ENCODE assay signal across 9 cellular contexts in the genomic region with DNA sequence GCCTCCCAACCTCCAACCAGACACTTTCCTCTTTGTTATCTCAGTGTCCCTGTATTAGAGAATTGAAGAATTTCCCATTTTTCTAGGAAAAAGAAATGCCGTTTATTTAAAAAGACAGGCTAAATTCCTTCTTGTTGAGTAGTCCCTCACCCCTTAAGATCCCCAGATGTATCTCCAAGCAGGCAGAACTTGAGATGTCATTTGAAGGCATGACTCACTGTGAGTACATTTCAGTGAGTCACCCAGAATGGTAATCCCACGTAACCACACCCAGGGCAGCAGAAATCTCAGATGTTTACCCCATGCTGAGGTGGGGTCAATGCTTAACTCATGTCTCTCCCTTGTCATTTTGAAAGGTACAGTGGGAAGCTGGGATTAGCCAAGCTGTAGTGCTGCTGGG. TPM values are rescaled to one million over a fixed set of nuclear protein-coding genes. Genes with fewer than 3 reads are reported as not detected.
DNase-seq lines count a peak whose midpoint lies in the region; ATAC-seq and TF ChIP-seq lines count a peak whose summit lies in the region.
"Had no signal": no experiment of that assay in that cellular context is flagged by ENCODE, and none has a peak within 500 bp of the region (broad histone marks: within the 10 kb centered on the region; RNA-seq: fewer than 3 reads in every experiment).

No MANE protein-coding gene starts in this region.

- no peaks in the 10 kb centered on the region for H4K20me1 ChIP-seq in GM23248 (ENCODE audit: insufficient read depth)

- H3K27me3 ChIP-seq in GM23248 (replicated peaks; ENCODE audit: insufficient read depth) (no peaks in the 10 kb centered on the region), endodermal cell (ENCODE audit: control insufficient read depth, insufficient read depth, low read length, poor library complexity, severe bottlenecking) (no peaks in the 10 kb centered on the region), psoas muscle (ENCODE audit: insufficient read depth in 3 of 3, low read length in 2 of 3) (no peaks in the 10 kb centered on the region)
- H3K27me3 ChIP-seq: neutrophil had no signal

- H3K36me3 ChIP-seq in GM23248 (ENCODE audit: low read depth): peaks cover 48% of the 10 kb centered on the region
- H3K36me3 ChIP-seq in endodermal cell (ENCODE audit: control insufficient read depth, insufficient read depth, low read length): peaks cover 67% of the 10 kb centered on the region
- H3K36me3 ChIP-seq in psoas muscle (ENCODE audit: insufficient read depth in 1 of 2, low read depth in 1 of 2): peaks cover 25 to 76% of the 10 kb centered on the region in 2 donors

- peaks cover 80% of the 10 kb centered on the region for H3K79me2 ChIP-seq in GM23248 (ENCODE audit: insufficient read depth)

- H2AFZ ChIP-seq in GM23248: no peak overlapping the region

- peak overlapping the region; percentile 96 for H3K27ac ChIP-seq in GM23248
- no peak overlapping the region for H3K27ac ChIP-seq in endodermal cell (ENCODE audit: low read depth, low read length)
- peak overlapping the region; percentile 95 for H3K27ac ChIP-seq in psoas muscle
- H3K27ac ChIP-seq: neutrophil had no signal

- no peaks in the 10 kb centered on the region for H3K9me3 ChIP-seq in GM23248 (ENCODE audit: low read depth)
- no peaks in the 10 kb centered on the region for H3K9me3 ChIP-seq in endodermal cell (ENCODE audit: control insufficient read depth, low read length)
- H3K9me3 ChIP-seq in psoas muscle: no peaks in the 10 kb centered on the region
- H3K9me3 ChIP-seq: neutrophil had no signal

- DNase-seq in GM23248: peak; percentile 99
- peak; percentile 96 for DNase-seq in SW480 (ENCODE audit: low spot score)
- peak; percentile 83 for DNase-seq in endodermal cell
- DNase-seq in psoas muscle: no peak
- DNase-seq in occipital lobe (lab: John Stamatoyannopoulos, UW): no peak
- no peak for DNase-seq in COLO668 (lab: John Stamatoyannopoulos, UW; ENCODE audit: unreplicated experiment)
- no peak for DNase-seq in DMS153 (lab: John Stamatoyannopoulos, UW)

- peaks cover 50% of the 10 kb centered on the region for H3K4me1 ChIP-seq in GM23248 (ENCODE audit: insufficient read depth)
- no peaks in the 10 kb centered on the region for H3K4me1 ChIP-seq in endodermal cell (ENCODE audit: control insufficient read depth, insufficient read depth, low read length)
- H3K4me1 ChIP-seq in psoas muscle: peaks cover 44% of the 10 kb centered on the region

- H3K27me3 Mint-ChIP-seq in endodermal cell (ENCODE audit: insufficient read depth): no peaks in the 10 kb centered on the region

- H3K4me2 ChIP-seq in GM23248 (ENCODE audit: unreplicated experiment): peak overlapping the region; percentile 83

- peak overlapping the region; percentile 86 for H3K27ac Mint-ChIP-seq in endodermal cell

- H3K4me1 Mint-ChIP-seq in endodermal cell: peaks cover 9% of the 10 kb centered on the region

- H3K4me3 ChIP-seq in GM23248: peak overlapping the region; percentile 54
- H3K4me3 ChIP-seq in endodermal cell (ENCODE audit: low read length): no peak overlapping the region
- H3K4me3 ChIP-seq in psoas muscle: peak overlapping the region; percentile 13

- intact Hi-C loops in psoas muscle (cut with DNase I): no loop called here

- H3K9me3 Mint-ChIP-seq in endodermal cell: no peaks in the 10 kb centered on the region

- TF ChIP-seq CTCF in endodermal cell (conservative IDR thresholded peaks at IDR 0.05) (no peak), psoas muscle (IDR thresholded peaks at IDR 0.05) (no peak)

- H3K9ac ChIP-seq in GM23248 (peak overlapping the region; percentile 72), endodermal cell (ENCODE audit: extremely low read depth, low read length, poor library complexity, severe bottlenecking) (peak overlapping the region; percentile 6)

- in situ Hi-C loops in GM23248 (cut with MboI): no loop called here

- ATAC-seq in psoas muscle (peak; percentile 56 to 70 (median 66)), HG02970 (IDR thresholded peaks at IDR 0.05; ENCODE audit: low FRiP score, unreplicated experiment) (no peak)

- H3K36me3 Mint-ChIP-seq in endodermal cell (ENCODE audit: low read depth): peaks cover 56% of the 10 kb centered on the region

- WGBS in GM23248 (ENCODE audit: low coverage in 1 of 2, low lambda C conversion rate in 2 of 2, missing lambda C conversion rate in 2 of 2), 2 experiments: 0 to 1% methylated on average over 2 of the region's 2 CpGs
- WGBS in endodermal cell (ENCODE audit: insufficient coverage in 1 of 2, insufficient read length in 1 of 2), 2 experiments: 69 to 82% methylated on average over 2 of the region's 2 CpGs
- 22 to 44% (median 30%) methylated on average over 2 of the region's 2 CpGs for WGBS in psoas muscle, 3 donors

- peaks cover 65% of the 10 kb centered on the region for H3F3A ChIP-seq in GM23248 (ENCODE audit: insufficient read depth)

- H3K4me3 Mint-ChIP-seq in endodermal cell: no peak overlapping the region

- H3K9me2 ChIP-seq in GM23248 (ENCODE audit: insufficient read depth): no peaks in the 10 kb centered on the region

RNA-seq across cellular contexts. Expression of a gene that starts 4.4 kb away (rescaled TPM):
- 54.6 and 70.0 TPM in 2 replicates for total RNA-seq in GM23248 (2014; rRNA removed; shearing (Covaris generic))
- polyA plus RNA-seq in GM23248 (2016; fragmentation: Nextera tagmentation; extraction: Ambion mirVana): 36.5 and 37.2 TPM in 2 replicates
- 10 to 100 TPM; 57.0 to 58.2 TPM for total RNA-seq in endodermal cell
- polyA plus RNA-seq in endodermal cell (2013, experiment 1 of 2): 42.6 TPM
- polyA plus RNA-seq in endodermal cell (2013, experiment 2 of 2): 46.1 TPM
- 10 to 100 TPM; 30.9 to 43.8 (median 36.6) TPM for total RNA-seq in psoas muscle
- 10 to 100 TPM; 27.3 to 63.7 (median 46.9) TPM for polyA plus RNA-seq in psoas muscle
- 79.1 TPM for total RNA-seq in occipital lobe

RNA-seq across cellular contexts. Expression of a gene that starts 10.9 kb away (rescaled TPM):
- 6.2 and 9.2 TPM in 2 replicates for total RNA-seq in GM23248 (2014; rRNA removed; shearing (Covaris generic))
- polyA plus RNA-seq in GM23248 (2016; fragmentation: Nextera tagmentation; extraction: Ambion mirVana): 6.2 and 8.2 TPM in 2 replicates
- 1 to 10 TPM; 7.7 to 8.3 TPM for total RNA-seq in endodermal cell
- 14.6 TPM for polyA plus RNA-seq in endodermal cell (2013, experiment 1 of 2)
- polyA plus RNA-seq in endodermal cell (2013, experiment 2 of 2): 14.9 TPM
- total RNA-seq in psoas muscle: 1 to 10 TPM; 2.9 to 6.3 (median 4.4) TPM
- 10 to 100 TPM in 1 of 3 donors, 1 to 10 TPM in 2; 4.1 to 12.4 (median 4.6) TPM for polyA plus RNA-seq in psoas muscle
- 18.9 TPM for total RNA-seq in occipital lobe

RNA-seq across cellular contexts. Expression of a gene that starts 35.2 kb away (rescaled TPM):
- total RNA-seq in GM23248 (2014; rRNA removed; shearing (Covaris generic)): not detected in 2 replicates
- polyA plus RNA-seq in GM23248 (2016; fragmentation: Nextera tagmentation; extraction: Ambion mirVana) (0.24 and 0.44 TPM in 2 replicates), psoas muscle (under 1 TPM; 0.20 to 0.55 (median 0.34) TPM)
- total RNA-seq in endodermal cell (1 to 10 TPM in 1 of 2 donors, under 1 TPM in 1; 0.26 to 3.2 TPM), psoas muscle (under 1 TPM in 2 of 4 donors, not detected in 2; 0.42 to 0.86 TPM), occipital lobe (not detected)
- polyA plus RNA-seq in endodermal cell (2013, experiment 1 of 2): 1.2 TPM
- polyA plus RNA-seq in endodermal cell (2013, experiment 2 of 2): 1.2 TPM

RNA-seq across cellular contexts. Expression of a gene that starts 53.9 kb away (rescaled TPM):
- total RNA-seq in GM23248 (2014; rRNA removed; shearing (Covaris generic)): 7.2 and 9.7 TPM in 2 replicates
- polyA plus RNA-seq in GM23248 (2016; fragmentation: Nextera tagmentation; extraction: Ambion mirVana) (6.4 and 6.5 TPM in 2 replicates), psoas muscle (1 to 10 TPM; 2.6 to 5.8 (median 2.6) TPM)
- total RNA-seq in endodermal cell (10 to 100 TPM; 22.2 to 23.1 TPM), psoas muscle (10 to 100 TPM in 1 of 4 donors, 1 to 10 TPM in 3; 6.3 to 10.5 (median 7.0) TPM), occipital lobe (18.4 TPM)
- polyA plus RNA-seq in endodermal cell (2013, experiment 1 of 2): 12.4 TPM
- polyA plus RNA-seq in endodermal cell (2013, experiment 2 of 2): 11.9 TPM

RNA-seq across cellular contexts. Expression of a gene that starts 58.4 kb away (rescaled TPM):
- total RNA-seq in GM23248 (2014; rRNA removed; shearing (Covaris generic)): 10.7 and 12.0 TPM in 2 replicates
- polyA plus RNA-seq in GM23248 (2016; fragmentation: Nextera tagmentation; extraction: Ambion mirVana) (6.3 and 6.4 TPM in 2 replicates), psoas muscle (10 to 100 TPM in 1 of 3 donors, 1 to 10 TPM in 2; 3.1 to 15.4 (median 4.3) TPM)
- total RNA-seq in endodermal cell (10 to 100 TPM; 14.9 to 18.2 TPM), psoas muscle (1 to 10 TPM; 7.3 to 9.6 (median 9.4) TPM), occipital lobe (19.8 TPM)
- polyA plus RNA-seq in endodermal cell (2013, experiment 1 of 2): 15.5 TPM
- 15.6 TPM for polyA plus RNA-seq in endodermal cell (2013, experiment 2 of 2)

Comparison
In these comparisons a context has a peak if more than half of its experiments do, and no peak if none do; other contexts are left out.
1. DNase-seq: peak in GM23248 (single experiment), SW480 (single experiment) and endodermal cell (single experiment); none in psoas muscle (0 of 2), occipital lobe (single experiment), COLO668 (single experiment) and DMS153 (single experiment).